In the genomic region with DNA sequence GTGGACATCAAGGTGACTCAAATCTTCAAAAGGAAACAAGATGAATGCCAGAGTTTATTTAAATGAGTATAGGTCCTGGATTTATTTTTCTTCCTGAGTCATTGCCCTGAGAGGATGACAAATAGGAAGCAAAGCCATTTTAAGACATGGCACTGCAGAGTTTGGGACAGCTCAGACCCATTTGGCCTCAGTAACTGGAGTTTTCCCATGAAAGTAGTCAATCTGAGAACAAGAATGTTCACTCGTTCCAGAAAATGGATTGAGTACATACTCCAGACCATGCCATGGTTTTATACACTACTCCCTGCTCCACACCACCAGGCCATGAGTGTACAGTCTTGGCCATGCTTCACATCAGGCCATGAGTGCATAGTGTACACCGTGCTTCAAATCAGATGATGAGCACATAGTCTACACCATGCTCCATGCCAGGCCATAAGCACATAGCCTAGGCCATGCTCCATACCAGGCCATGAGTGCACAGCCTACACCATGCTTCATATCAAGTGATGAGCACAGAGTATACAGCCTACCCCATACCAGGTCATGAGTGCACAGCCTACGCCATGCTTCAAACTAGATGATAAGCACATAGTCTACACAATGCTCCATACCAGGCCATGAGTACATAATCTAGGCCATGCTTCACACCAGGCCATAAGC, we compare ENCODE assay signal across 25 cellular contexts.
DNase-seq lines count a peak whose midpoint lies in the region; ATAC-seq and TF ChIP-seq lines count a peak whose summit lies in the region.
"Had no signal": no experiment of that assay in that cellular context is flagged by ENCODE, and none has a peak within 500 bp of the region (broad histone marks: within the 10 kb centered on the region; RNA-seq: fewer than 3 reads in every experiment).

No MANE protein-coding gene starts in this region.

- DNase-seq in ELR (ENCODE audit: low read depth) (peak; percentile 19), RPMI7951 (ENCODE audit: low read depth) (peak; percentile 67), mammary epithelial cell (no peak)
- DNase-seq in stimulated activated naive CD8-positive, alpha-beta T cell treated with anti-CD3 and anti-CD28 coated beads, Interleukin-15, amount 100 ng/mL, for 72 hours = no peak
- DNase-seq: activated CD4-positive, alpha-beta T cell treated with anti-CD3 and anti-CD28 coated beads, Interleukin-2, amount 50 U/mL, for 1 hour; activated CD8-positive, alpha-beta memory T cell treated with anti-CD3 and anti-CD28 coated beads, Interleukin-2, amount 50 U/mL, for 4 hours; activated effector memory CD4-positive, alpha-beta T cell treated with anti-CD3 and anti-CD28 coated beads, Interleukin-2, amount 50 U/mL, for 16 hours; CD8-positive, alpha-beta memory T cell; dermis blood vessel endothelial cell; DMS79 treated with DMSO at 0.1 percent for 48 hours; left cardiac atrium; NCI-H146; NCI-H2171; NCI-H526 treated with DMSO at 0.1 percent for 48 hours; SHP77 treated with DMSO at 0.1 percent for 48 hours; stimulated activated CD4-positive, alpha-beta T cell treated with anti-CD3 and anti-CD28 coated beads, Interleukin-1b, Interleukin-23, amount 100 ng/mL, for 48 hours; stimulated activated naive CD4-positive, alpha-beta T cell; transverse colon had no signal

- TF ChIP-seq CTCF in gastroesophageal sphincter (IDR thresholded peaks at IDR 0.05) = no peak
- no peak for TF ChIP-seq CTCF in mammary epithelial cell (conservative IDR thresholded peaks at IDR 0.05 in 1 of 2, IDR thresholded peaks at IDR 0.05 in 1 of 2; ENCODE audit: extremely low read depth in 1 of 2, insufficient read depth in 1 of 2, low read depth in 1 of 2, low read length in 2 of 2)

- BruUV-seq in mammary epithelial cell (replicated peaks; lab: Mats Ljungman, UMichigan) = no TSS peak

- no peaks in the 10 kb centered on the region for H3K79me2 ChIP-seq in mammary epithelial cell (ENCODE audit: insufficient read depth, low read length)

- ATAC-seq in gastroesophageal sphincter (peak; percentile 23), HG02642 (IDR thresholded peaks at IDR 0.05; ENCODE audit: poor library complexity, unreplicated experiment) (no peak), HG03097 (IDR thresholded peaks at IDR 0.05; ENCODE audit: low FRiP score, unreplicated experiment) (no peak), GM21360 (IDR thresholded peaks at IDR 0.05; ENCODE audit: unreplicated experiment) (no peak)
- ATAC-seq in stimulated activated naive CD8-positive, alpha-beta T cell treated with anti-CD3 and anti-CD28 coated beads, Interleukin-15, amount 100 ng/mL, for 72 hours = peak; percentile 44
- ATAC-seq: left cardiac atrium had no signal

- H4K20me1 ChIP-seq in mammary epithelial cell (ENCODE audit: insufficient read depth, low read length) = no peaks in the 10 kb centered on the region

- no peak overlapping the region for H3K4me3 Mint-ChIP-seq in stimulated activated naive CD8-positive, alpha-beta T cell treated with anti-CD3 and anti-CD28 coated beads, Interleukin-15, amount 100 ng/mL, for 72 hours
- H3K4me3 Mint-ChIP-seq: CD8-positive, alpha-beta memory T cell; mesothelial cell of epicardium; nephron had no signal

- no peak overlapping the region for H3K9ac ChIP-seq in mammary epithelial cell (ENCODE audit: insufficient read depth, low read length)

- no peak overlapping the region for H3K27ac ChIP-seq in gastroesophageal sphincter
- no peak overlapping the region for H3K27ac ChIP-seq in mammary epithelial cell (ENCODE audit: insufficient read depth, low read depth, low read length)
- H3K27ac ChIP-seq: cardiac muscle cell, transverse colon had no signal

- H3K4me1 ChIP-seq in gastroesophageal sphincter = no peaks in the 10 kb centered on the region
- no peaks in the 10 kb centered on the region for H3K4me1 ChIP-seq in mammary epithelial cell (ENCODE audit: insufficient read depth, low read length)
- H3K4me1 ChIP-seq: transverse colon had no signal

- in situ Hi-C loops in mammary epithelial cell (cut with MboI; ENCODE audit: low sequenced_read_pairs in 2 of 2) = no loop called here

- peaks cover 6% of the 10 kb centered on the region for H3K4me1 Mint-ChIP-seq in stimulated activated naive CD8-positive, alpha-beta T cell treated with anti-CD3 and anti-CD28 coated beads, Interleukin-15, amount 100 ng/mL, for 72 hours
- H3K4me1 Mint-ChIP-seq: CD8-positive, alpha-beta memory T cell had no signal

- no peak for TF ChIP-seq EP300 in gastroesophageal sphincter (IDR thresholded peaks at IDR 0.05)

- H3K4me3 ChIP-seq in gastroesophageal sphincter = no peak overlapping the region
- H3K4me3 ChIP-seq in mammary epithelial cell (replicated peaks in 1 of 3; ENCODE audit: insufficient read depth in 1 of 3, low read depth in 2 of 3, low read length in 3 of 3) = no peak overlapping the region
- H3K4me3 ChIP-seq: cardiac muscle cell, transverse colon had no signal

- no peak overlapping the region for H3K4me2 ChIP-seq in mammary epithelial cell (ENCODE audit: insufficient read depth, low read depth, low read length)

- H3K27me3 Mint-ChIP-seq in stimulated activated naive CD8-positive, alpha-beta T cell treated with anti-CD3 and anti-CD28 coated beads, Interleukin-15, amount 100 ng/mL, for 72 hours = no peaks in the 10 kb centered on the region

- intact Hi-C loops in mammary epithelial cell (cut with micrococcal nuclease) = no loop called here

- no peak overlapping the region for H2AFZ ChIP-seq in mammary epithelial cell (ENCODE audit: low read depth, low read length)

- no peaks in the 10 kb centered on the region for H3K27me3 ChIP-seq in gastroesophageal sphincter
- no peaks in the 10 kb centered on the region for H3K27me3 ChIP-seq in mammary epithelial cell (ENCODE audit: insufficient read depth, low read length)
- H3K27me3 ChIP-seq: cardiac muscle cell, transverse colon had no signal

- H3K9me3 ChIP-seq in gastroesophageal sphincter (no peaks in the 10 kb centered on the region), mammary epithelial cell (replicated peaks; ENCODE audit: insufficient read depth, low read length) (no peaks in the 10 kb centered on the region)
- H3K9me3 ChIP-seq: transverse colon had no signal

- TF ChIP-seq POLR2A in gastroesophageal sphincter (IDR thresholded peaks at IDR 0.05) = no peak

- 67 to 79% methylated on average over 2 to 3 of the region's 3 CpGs for WGBS in gastroesophageal sphincter (ENCODE audit: low coverage in 1 of 2), 2 donors
- WGBS in mammary epithelial cell (ENCODE audit: low coverage, missing lambda C conversion rate) = 89% methylated on average over 3 of the region's 3 CpGs

- H3K36me3 ChIP-seq in gastroesophageal sphincter (no peaks in the 10 kb centered on the region), mammary epithelial cell (ENCODE audit: insufficient read depth, low read length) (no peaks in the 10 kb centered on the region)
- H3K36me3 ChIP-seq: cardiac muscle cell, transverse colon had no signal

- dilution Hi-C loops in mammary epithelial cell (cut with HindIII; ENCODE audit: low sequenced_read_pairs) = no loop called here

- no peaks in the 10 kb centered on the region for H3K9me3 Mint-ChIP-seq in stimulated activated naive CD8-positive, alpha-beta T cell treated with anti-CD3 and anti-CD28 coated beads, Interleukin-15, amount 100 ng/mL, for 72 hours
- H3K9me3 Mint-ChIP-seq: CD8-positive, alpha-beta memory T cell had no signal

- no peak overlapping the region for H3K27ac Mint-ChIP-seq in stimulated activated naive CD8-positive, alpha-beta T cell treated with anti-CD3 and anti-CD28 coated beads, Interleukin-15, amount 100 ng/mL, for 72 hours
- H3K27ac Mint-ChIP-seq: CD8-positive, alpha-beta memory T cell; mesothelial cell of epicardium had no signal

- CTCF ChIA-PET in mammary epithelial cell (lab: Charles Lee; ENCODE audit: low non-redundant PET) = no interaction called here

Comparison
In these comparisons a context has a peak if more than half of its experiments do, and no peak if none do; other contexts are left out.
1. DNase-seq: peak in ELR (single experiment) and RPMI7951 (single experiment); none in stimulated activated naive CD8-positive, alpha-beta T cell treated with anti-CD3 and anti-CD28 coated beads, Interleukin-15, amount 100 ng/mL, for 72 hours (0 of 2) and mammary epithelial cell (single experiment).
2. ATAC-seq: peak in gastroesophageal sphincter (single experiment) and stimulated activated naive CD8-positive, alpha-beta T cell treated with anti-CD3 and anti-CD28 coated beads, Interleukin-15, amount 100 ng/mL, for 72 hours (single experiment); none in HG02642 (single experiment), HG03097 (single experiment) and GM21360 (single experiment).